Comparison of ENCODE assay signal across 18 cellular contexts in genomic region chr11:115552773-115553438, GRCh38. TPM values are rescaled to one million over a fixed set of nuclear protein-coding genes. Genes with fewer than 3 reads are reported as not detected.
"Had no signal": no experiment of that assay in that cellular context is flagged by ENCODE, and none has a peak within 500 bp of the region (broad histone marks: within the 10 kb centered on the region; RNA-seq: fewer than 3 reads in every experiment).

No MANE protein-coding gene starts in this region.

- ATAC-seq: K562 had no signal

- FAIRE-seq: K562 had no signal

- H3K4me3 ChIP-seq: K562 had no signal

- H3K27ac ChIP-seq: KMS-11 had no signal

- H3K27me3 Mint-ChIP-seq: IgD-negative memory B cell had no signal

- H3K9me3 ChIP-seq: SK-N-SH had no signal

- H3K36me3 Mint-ChIP-seq: IgD-negative memory B cell had no signal

- H3K4me1 Mint-ChIP-seq: IgD-negative memory B cell had no signal

- H3K4me3 Mint-ChIP-seq: IgD-negative memory B cell had no signal

- DNase-seq: Kasumi-1, MM.1S, NCI-H1092 treated with DMSO at 0.1 percent for 48 hours, NCI-H1436, NCI-H1694 treated with DMSO at 0.1 percent for 48 hours, NCI-H1930, NCI-H2107, NCI-H2227 treated with DMSO at 0.1 percent for 48 hours, NCI-H524, NCI-H526 treated with DMSO at 0.1 percent for 48 hours, NCI-H774, Right ventricle myocardium superior, RPMI8226, SK-N-SH, SW 1271 had no signal

- H3K9ac ChIP-seq: KMS-11, SK-N-SH had no signal

- H3K27ac Mint-ChIP-seq: IgD-negative memory B cell had no signal

- H3K4me2 ChIP-seq: KMS-11, SK-N-SH had no signal

RNA-seq across cellular contexts. Expression of gene CADM1, which starts 48.7 kb away (rescaled TPM):
- polyA plus RNA-seq: K562 had no signal
